In genomic region chr2:161974417-161974816, GRCh38 we compare ENCODE assay signal across 19 cellular contexts.
A peak's percentile ranks its signal among the peaks of the same experiment; 100 is the strongest.
DNase-seq lines count a peak whose midpoint lies in the region; ATAC-seq lines count a peak whose summit lies in the region.
"Had no signal": no experiment of that assay in that cellular context is flagged by ENCODE, and none has a peak within 500 bp of the region (broad histone marks: within the 10 kb centered on the region; RNA-seq: fewer than 3 reads in every experiment).

No MANE protein-coding gene starts in this region.

- H3K36me3 Mint-ChIP-seq in activated naive CD4-positive, alpha-beta T cell treated with anti-CD3 and anti-CD28 coated beads for 36 hours (ENCODE audit: low read depth): no peaks in the 10 kb centered on the region
- H3K36me3 Mint-ChIP-seq in activated naive CD4-positive, alpha-beta T cell treated with anti-CD3 and anti-CD28 coated beads, Interleukin-2, amount 10 ng/mL, durations not matched to agents 7 days and 5 days: peaks cover 32% of the 10 kb centered on the region
- H3K36me3 Mint-ChIP-seq in activated CD4-positive, alpha-beta memory T cell treated with anti-CD3 and anti-CD28 coated beads for 36 hours: peaks cover 2% of the 10 kb centered on the region
- H3K36me3 Mint-ChIP-seq in activated T-helper 1 cell treated with anti-CD3 and anti-CD28 coated beads, Interleukin-12 subunit alpha, Interleukin-12 subunit beta, Interleukin-2, Interleukin-4 antibody, amounts not matched to agents 30 ng/mL and 10 ng/mL and 1 ng/mL, durations not matched to agents 14 hours and 24 hours and 36 hours (ENCODE audit: low read depth): peaks cover 36% of the 10 kb centered on the region
- peaks cover 71% of the 10 kb centered on the region for H3K36me3 Mint-ChIP-seq in stimulated activated effector memory CD8-positive, alpha-beta T cell treated with anti-CD3 and anti-CD28 coated beads, Interleukin-12 subunit alpha, Interleukin-12 subunit beta, amount 100 ng/mL, for 72 hours

- no peaks in the 10 kb centered on the region for H3K9me3 Mint-ChIP-seq in activated naive CD4-positive, alpha-beta T cell treated with anti-CD3 and anti-CD28 coated beads for 36 hours
- H3K9me3 Mint-ChIP-seq in activated naive CD4-positive, alpha-beta T cell treated with anti-CD3 and anti-CD28 coated beads, Interleukin-2, amount 10 ng/mL, durations not matched to agents 7 days and 5 days: peaks cover 24% of the 10 kb centered on the region
- no peaks in the 10 kb centered on the region for H3K9me3 Mint-ChIP-seq in activated CD4-positive, alpha-beta memory T cell treated with anti-CD3 and anti-CD28 coated beads for 36 hours
- H3K9me3 Mint-ChIP-seq in activated T-helper 1 cell treated with anti-CD3 and anti-CD28 coated beads, Interleukin-12 subunit alpha, Interleukin-12 subunit beta, Interleukin-2, Interleukin-4 antibody, amounts not matched to agents 30 ng/mL and 10 ng/mL and 1 ng/mL, durations not matched to agents 14 hours and 24 hours and 36 hours: peaks cover 29% of the 10 kb centered on the region
- H3K9me3 Mint-ChIP-seq in stimulated activated effector memory CD8-positive, alpha-beta T cell treated with anti-CD3 and anti-CD28 coated beads, Interleukin-12 subunit alpha, Interleukin-12 subunit beta, amount 100 ng/mL, for 72 hours: no peaks in the 10 kb centered on the region
- H3K9me3 Mint-ChIP-seq: CD4-positive, alpha-beta T cell had no signal

- no peak overlapping the region for H3K4me3 Mint-ChIP-seq in activated naive CD4-positive, alpha-beta T cell treated with anti-CD3 and anti-CD28 coated beads for 36 hours
- H3K4me3 Mint-ChIP-seq in activated naive CD4-positive, alpha-beta T cell treated with anti-CD3 and anti-CD28 coated beads, Interleukin-2, amount 10 ng/mL, durations not matched to agents 7 days and 5 days: no peak overlapping the region
- H3K4me3 Mint-ChIP-seq in activated CD4-positive, alpha-beta memory T cell treated with anti-CD3 and anti-CD28 coated beads for 36 hours: no peak overlapping the region
- H3K4me3 Mint-ChIP-seq in activated T-helper 1 cell treated with anti-CD3 and anti-CD28 coated beads, Interleukin-12 subunit alpha, Interleukin-12 subunit beta, Interleukin-2, Interleukin-4 antibody, amounts not matched to agents 30 ng/mL and 10 ng/mL and 1 ng/mL, durations not matched to agents 14 hours and 24 hours and 36 hours: peak overlapping the region; percentile 23
- no peak overlapping the region for H3K4me3 Mint-ChIP-seq in stimulated activated effector memory CD8-positive, alpha-beta T cell treated with anti-CD3 and anti-CD28 coated beads, Interleukin-12 subunit alpha, Interleukin-12 subunit beta, amount 100 ng/mL, for 72 hours
- H3K4me3 Mint-ChIP-seq: CD4-positive, alpha-beta T cell had no signal

- peak overlapping the region; percentile 75 for H3K27ac Mint-ChIP-seq in activated naive CD4-positive, alpha-beta T cell treated with anti-CD3 and anti-CD28 coated beads for 36 hours
- no peak overlapping the region for H3K27ac Mint-ChIP-seq in activated naive CD4-positive, alpha-beta T cell treated with anti-CD3 and anti-CD28 coated beads, Interleukin-2, amount 10 ng/mL, durations not matched to agents 7 days and 5 days
- H3K27ac Mint-ChIP-seq in activated CD4-positive, alpha-beta memory T cell treated with anti-CD3 and anti-CD28 coated beads for 36 hours: peak overlapping the region; percentile 44
- peak overlapping the region; percentile 80 for H3K27ac Mint-ChIP-seq in activated T-helper 1 cell treated with anti-CD3 and anti-CD28 coated beads, Interleukin-12 subunit alpha, Interleukin-12 subunit beta, Interleukin-2, Interleukin-4 antibody, amounts not matched to agents 30 ng/mL and 10 ng/mL and 1 ng/mL, durations not matched to agents 14 hours and 24 hours and 36 hours
- H3K27ac Mint-ChIP-seq in stimulated activated effector memory CD8-positive, alpha-beta T cell treated with anti-CD3 and anti-CD28 coated beads, Interleukin-12 subunit alpha, Interleukin-12 subunit beta, amount 100 ng/mL, for 72 hours: peak overlapping the region; percentile 89
- H3K27ac Mint-ChIP-seq: CD4-positive, alpha-beta T cell had no signal

- intact Hi-C loops in activated naive CD4-positive, alpha-beta T cell treated with anti-CD3 and anti-CD28 coated beads for 36 hours (cut with micrococcal nuclease): loop anchor here (1.0 to 2.0 kb wide), 2 partner anchors 18 to 21 kb away; no protein-coding TSS in a partner anchor
- intact Hi-C loops in activated CD4-positive, alpha-beta memory T cell treated with anti-CD3 and anti-CD28 coated beads for 36 hours (cut with micrococcal nuclease): no loop called here
- intact Hi-C loops in activated T-helper 1 cell treated with anti-CD3 and anti-CD28 coated beads, Interleukin-12 subunit alpha, Interleukin-12 subunit beta, Interleukin-2, Interleukin-4 antibody, amounts not matched to agents 30 ng/mL and 10 ng/mL and 1 ng/mL, durations not matched to agents 14 hours and 24 hours and 36 hours (cut with micrococcal nuclease): loop anchor here (1.0 kb wide), 2 partner anchors 10 to 22 kb away; no protein-coding TSS in a partner anchor

- POLR2A ChIA-PET in activated CD4-positive, alpha-beta memory T cell treated with anti-CD3 and anti-CD28 coated beads for 36 hours (lab: Charles Lee): no interaction called here

- DNase-seq in activated naive CD4-positive, alpha-beta T cell treated with anti-CD3 and anti-CD28 coated beads for 36 hours: no peak
- DNase-seq in activated naive CD4-positive, alpha-beta T cell treated with anti-CD3 and anti-CD28 coated beads, Interleukin-2, amount 10 ng/mL, durations not matched to agents 7 days and 5 days: no peak
- no peak for DNase-seq in activated CD4-positive, alpha-beta memory T cell treated with anti-CD3 and anti-CD28 coated beads for 36 hours
- no peak for DNase-seq in activated T-helper 1 cell treated with anti-CD3 and anti-CD28 coated beads, Interleukin-12 subunit alpha, Interleukin-12 subunit beta, Interleukin-2, Interleukin-4 antibody, amounts not matched to agents 30 ng/mL and 10 ng/mL and 1 ng/mL, durations not matched to agents 14 hours and 24 hours and 36 hours (ENCODE audit: low spot score)
- DNase-seq in stimulated activated effector memory CD8-positive, alpha-beta T cell treated with anti-CD3 and anti-CD28 coated beads, Interleukin-12 subunit alpha, Interleukin-12 subunit beta, amount 100 ng/mL, for 72 hours (ENCODE audit: low spot score in 2 of 2): no peak
- DNase-seq in NCI-H1105 (lab: John Stamatoyannopoulos, UW): no peak
- DNase-seq: CD4-positive, alpha-beta T cell; COR-L47; DMS79; Kasumi-1; NCI-H1417; NCI-H1694 treated with DMSO at 0.1 percent for 48 hours; NCI-H2081 treated with DMSO at 0.1 percent for 48 hours; NCI-H2171 treated with DMSO at 0.1 percent for 48 hours; NCI-H446; NCI-H526; OCI-M1 had no signal

- ATAC-seq in stimulated activated effector memory CD8-positive, alpha-beta T cell treated with anti-CD3 and anti-CD28 coated beads, Interleukin-12 subunit alpha, Interleukin-12 subunit beta, amount 100 ng/mL, for 72 hours: no peak
- no peak for ATAC-seq in GM19023 (IDR thresholded peaks at IDR 0.05; ENCODE audit: unreplicated experiment)
- ATAC-seq: Right ventricle myocardium inferior had no signal

- H3K27me3 Mint-ChIP-seq in activated naive CD4-positive, alpha-beta T cell treated with anti-CD3 and anti-CD28 coated beads for 36 hours (ENCODE audit: low read depth): no peaks in the 10 kb centered on the region
- no peaks in the 10 kb centered on the region for H3K27me3 Mint-ChIP-seq in activated naive CD4-positive, alpha-beta T cell treated with anti-CD3 and anti-CD28 coated beads, Interleukin-2, amount 10 ng/mL, durations not matched to agents 7 days and 5 days
- H3K27me3 Mint-ChIP-seq in activated CD4-positive, alpha-beta memory T cell treated with anti-CD3 and anti-CD28 coated beads for 36 hours: no peaks in the 10 kb centered on the region
- H3K27me3 Mint-ChIP-seq in activated T-helper 1 cell treated with anti-CD3 and anti-CD28 coated beads, Interleukin-12 subunit alpha, Interleukin-12 subunit beta, Interleukin-2, Interleukin-4 antibody, amounts not matched to agents 30 ng/mL and 10 ng/mL and 1 ng/mL, durations not matched to agents 14 hours and 24 hours and 36 hours (ENCODE audit: insufficient read depth): no peaks in the 10 kb centered on the region
- H3K27me3 Mint-ChIP-seq: CD4-positive, alpha-beta T cell had no signal

- CTCF ChIA-PET in activated naive CD4-positive, alpha-beta T cell treated with anti-CD3 and anti-CD28 coated beads for 36 hours (lab: Charles Lee): interaction anchor here (0.6 kb wide), 1 partner anchor 86 kb away, joined by 3 read pairs; no protein-coding TSS in a partner anchor
- CTCF ChIA-PET in activated naive CD4-positive, alpha-beta T cell treated with anti-CD3 and anti-CD28 coated beads, Interleukin-2, amount 10 ng/mL, durations not matched to agents 7 days and 5 days (lab: Charles Lee): no interaction called here
- CTCF ChIA-PET in activated CD4-positive, alpha-beta memory T cell treated with anti-CD3 and anti-CD28 coated beads for 36 hours (lab: Charles Lee): no interaction called here

- H3K4me1 Mint-ChIP-seq in activated naive CD4-positive, alpha-beta T cell treated with anti-CD3 and anti-CD28 coated beads for 36 hours (ENCODE audit: low read depth): peaks cover 41% of the 10 kb centered on the region
- peaks cover 48% of the 10 kb centered on the region for H3K4me1 Mint-ChIP-seq in activated naive CD4-positive, alpha-beta T cell treated with anti-CD3 and anti-CD28 coated beads, Interleukin-2, amount 10 ng/mL, durations not matched to agents 7 days and 5 days
- peaks cover 26% of the 10 kb centered on the region for H3K4me1 Mint-ChIP-seq in activated CD4-positive, alpha-beta memory T cell treated with anti-CD3 and anti-CD28 coated beads for 36 hours (ENCODE audit: low read depth)
- peaks cover 88% of the 10 kb centered on the region for H3K4me1 Mint-ChIP-seq in activated T-helper 1 cell treated with anti-CD3 and anti-CD28 coated beads, Interleukin-12 subunit alpha, Interleukin-12 subunit beta, Interleukin-2, Interleukin-4 antibody, amounts not matched to agents 30 ng/mL and 10 ng/mL and 1 ng/mL, durations not matched to agents 14 hours and 24 hours and 36 hours (ENCODE audit: low read depth)
- peaks cover 54% of the 10 kb centered on the region for H3K4me1 Mint-ChIP-seq in stimulated activated effector memory CD8-positive, alpha-beta T cell treated with anti-CD3 and anti-CD28 coated beads, Interleukin-12 subunit alpha, Interleukin-12 subunit beta, amount 100 ng/mL, for 72 hours
